ENCODE assay signal across 13 cellular contexts in genomic region chr10:1127629-1128028, GRCh38.
DNase-seq lines count a peak whose midpoint lies in the region; ATAC-seq and TF ChIP-seq lines count a peak whose summit lies in the region.
"Had no signal": no experiment of that assay in that cellular context is flagged by ENCODE, and none has a peak within 500 bp of the region (broad histone marks: within the 10 kb centered on the region; RNA-seq: fewer than 3 reads in every experiment).

No MANE protein-coding gene starts in this region.

- peaks cover 67% of the 10 kb centered on the region for H3K36me3 Mint-ChIP-seq in activated CD4-positive, alpha-beta T cell treated with anti-CD3 and anti-CD28 coated beads, Interleukin-2, amount 10 ng/mL, durations not matched to agents 7 days and 5 days (ENCODE audit: low read depth)

- no peaks in the 10 kb centered on the region for H3K27me3 Mint-ChIP-seq in activated CD4-positive, alpha-beta T cell treated with anti-CD3 and anti-CD28 coated beads, Interleukin-2, amount 10 ng/mL, durations not matched to agents 7 days and 5 days
- H3K27me3 Mint-ChIP-seq: CD8-positive, alpha-beta memory T cell had no signal

- H3K27ac ChIP-seq in left ventricle myocardium inferior (replicated peaks) (no peak overlapping the region), left lung (no peak overlapping the region)
- H3K27ac ChIP-seq: 22Rv1 had no signal

- H3K9me3 Mint-ChIP-seq in activated CD4-positive, alpha-beta T cell treated with anti-CD3 and anti-CD28 coated beads, Interleukin-2, amount 10 ng/mL, durations not matched to agents 7 days and 5 days = no peaks in the 10 kb centered on the region
- H3K9me3 Mint-ChIP-seq: CD8-positive, alpha-beta memory T cell had no signal

- H3K27ac Mint-ChIP-seq in activated CD4-positive, alpha-beta T cell treated with anti-CD3 and anti-CD28 coated beads, Interleukin-2, amount 10 ng/mL, durations not matched to agents 7 days and 5 days = peak overlapping the region; percentile 10

- no peak overlapping the region for H3K4me3 ChIP-seq in left ventricle myocardium inferior
- H3K4me3 ChIP-seq in left lung = no peak overlapping the region

- H3K4me1 ChIP-seq in left ventricle myocardium inferior (peaks cover 9% of the 10 kb centered on the region), left lung (peaks cover 0 to 7% of the 10 kb centered on the region in 2 donors)

- peak; percentile 19 for ATAC-seq in Right ventricle myocardium superior (ENCODE audit: poor library complexity)
- ATAC-seq in HG03432 (IDR thresholded peaks at IDR 0.05; ENCODE audit: unreplicated experiment) = no peak
- ATAC-seq in left lung = no peak
- ATAC-seq: HCT116 had no signal

- no peak for DNase-seq in activated CD4-positive, alpha-beta T cell treated with anti-CD3 and anti-CD28 coated beads, Interleukin-2, amount 10 ng/mL, durations not matched to agents 7 days and 5 days
- DNase-seq in activated CD4-positive, alpha-beta T cell treated with anti-CD3 and anti-CD28 coated beads for 48 hours = no peak
- DNase-seq in Right ventricle myocardium superior = no peak
- DNase-seq in left ventricle myocardium inferior = no peak
- DNase-seq in islet precursor cell = peak; percentile 37
- no peak for DNase-seq in left lung
- no peak for DNase-seq in COR-L47 (lab: John Stamatoyannopoulos, UW)
- DNase-seq: CD8-positive, alpha-beta memory T cell; DMS53; GF-D8 had no signal

- H3K4me3 Mint-ChIP-seq in activated CD4-positive, alpha-beta T cell treated with anti-CD3 and anti-CD28 coated beads, Interleukin-2, amount 10 ng/mL, durations not matched to agents 7 days and 5 days = no peak overlapping the region
- H3K4me3 Mint-ChIP-seq: CD8-positive, alpha-beta memory T cell had no signal

- H3K9me3 ChIP-seq in left ventricle myocardium inferior (replicated peaks) = no peaks in the 10 kb centered on the region
- no peaks in the 10 kb centered on the region for H3K9me3 ChIP-seq in left lung

- peaks cover 11% of the 10 kb centered on the region for H3K4me1 Mint-ChIP-seq in activated CD4-positive, alpha-beta T cell treated with anti-CD3 and anti-CD28 coated beads, Interleukin-2, amount 10 ng/mL, durations not matched to agents 7 days and 5 days

- intact Hi-C loops in Right ventricle myocardium superior (cut with DNase I) = no loop called here
- intact Hi-C loops in left ventricle myocardium inferior (cut with micrococcal nuclease) = no loop called here
- intact Hi-C loops in left lung (cut with DNase I) = no loop called here

- CTCF ChIA-PET in activated CD4-positive, alpha-beta T cell treated with anti-CD3 and anti-CD28 coated beads, Interleukin-2, amount 10 ng/mL, durations not matched to agents 7 days and 5 days (lab: Charles Lee) = no interaction called here

- TF ChIP-seq CTCF in left ventricle myocardium inferior (IDR thresholded peaks at IDR 0.05; ENCODE audit: borderline replicate concordance) (no peak), left lung (IDR thresholded peaks at IDR 0.05) (no peak)

- H3K36me3 ChIP-seq in left ventricle myocardium inferior = peaks cover 87% of the 10 kb centered on the region
- peaks cover 0 to 99% of the 10 kb centered on the region in 2 donors for H3K36me3 ChIP-seq in left lung

- H3K27me3 ChIP-seq in left ventricle myocardium inferior (ENCODE audit: low read depth) = no peaks in the 10 kb centered on the region
- H3K27me3 ChIP-seq in left lung = no peaks in the 10 kb centered on the region

- POLR2A ChIA-PET in activated CD4-positive, alpha-beta T cell treated with anti-CD3 and anti-CD28 coated beads, Interleukin-2, amount 10 ng/mL, durations not matched to agents 7 days and 5 days (lab: Charles Lee) = no interaction called here
